1 cellular context compared by ENCODE assay signal in genomic region chr2:10267551-10268465, GRCh38.
TF ChIP-seq lines count a peak whose summit lies in the region.

No MANE protein-coding gene starts in this region.

TF ChIP-seq in HepG2, 621 proteins besides CTCF, POLR2A, EP300 and RAD21 (continued from another document):
- peak; percentile 34; the same call in 1 of the 2 replicates for TF ChIP-seq ZBTB33 (CRISPR knock-in tag; IDR thresholded peaks at IDR 0.05)
- no peak for TF ChIP-seq ZNF407 (CRISPR knock-in tag; IDR thresholded peaks at IDR 0.05; ENCODE audit: not compliant biosample characterization)
- TF ChIP-seq MTF2 (CRISPR knock-in tag; IDR thresholded peaks at IDR 0.05; ENCODE audit: borderline replicate concordance): 0 out of 2 replicates have a peak, but pooled peaks have one; percentile 74
- 0 out of 2 replicates have a peak, but pooled peaks have one; percentile 34 for TF ChIP-seq GFI1 (CRISPR knock-in tag; IDR thresholded peaks at IDR 0.05; ENCODE audit: borderline replicate concordance)
- TF ChIP-seq HNRNPL (IDR thresholded peaks at IDR 0.05; ENCODE audit: low read depth, low read length): no peak
- no peak for TF ChIP-seq ZFP90 (CRISPR knock-in tag; IDR thresholded peaks at IDR 0.05; ENCODE audit: borderline replicate concordance)
- TF ChIP-seq TEAD3 (CRISPR knock-in tag; optimal IDR thresholded peaks at IDR 0.05; ENCODE audit: borderline replicate concordance): peak; percentile 26
- TF ChIP-seq ZNF687 (CRISPR knock-in tag; IDR thresholded peaks at IDR 0.05): peak; percentile 30
- 0 out of 4 replicates have a peak, but pooled peaks of 1 of the 2 experiments have one; percentile 21 for TF ChIP-seq HMGXB4 (CRISPR knock-in tag; IDR thresholded peaks at IDR 0.05; ENCODE audit: borderline replicate concordance in 1 of 2, low read depth in 1 of 2)
- no peak for TF ChIP-seq ZNF512B (CRISPR knock-in tag; IDR thresholded peaks at IDR 0.05; ENCODE audit: borderline replicate concordance)
- peak; percentile 43 for TF ChIP-seq YY1 (IDR thresholded peaks at IDR 0.05; ENCODE audit: insufficient read depth, insufficient replicate concordance, low read depth, low read length)
- TF ChIP-seq ZNF879 (CRISPR knock-in tag; IDR thresholded peaks at IDR 0.05): no peak
- TF ChIP-seq STAG1 (CRISPR knock-in tag; IDR thresholded peaks at IDR 0.05): peak; percentile 60
- TF ChIP-seq ZNF484 (CRISPR knock-in tag; IDR thresholded peaks at IDR 0.05; ENCODE audit: borderline replicate concordance, low read depth): no peak
- 0 out of 2 replicates have a peak, but pooled peaks have one; percentile 38 for TF ChIP-seq BORCS8-MEF2B (CRISPR knock-in tag; IDR thresholded peaks at IDR 0.05)
- no peak for TF ChIP-seq LCORL (IDR thresholded peaks at IDR 0.05)
- TF ChIP-seq LCORL (CRISPR knock-in tag; IDR thresholded peaks at IDR 0.05): peak; percentile 37; the same call in 1 of the 2 replicates
- peak; percentile 36 for TF ChIP-seq XRCC5 (optimal IDR thresholded peaks at IDR 0.05; ENCODE audit: low read length)
- TF ChIP-seq ARID4A (CRISPR knock-in tag; IDR thresholded peaks at IDR 0.05; ENCODE audit: borderline replicate concordance): peak; percentile 35; the same call in 1 of the 2 replicates
- TF ChIP-seq SAP130 (CRISPR knock-in tag; IDR thresholded peaks at IDR 0.05; ENCODE audit: low read depth): peak; percentile 31; the same call in 1 of the 2 replicates
